1 cellular context compared by ENCODE assay signal in the genomic region with DNA sequence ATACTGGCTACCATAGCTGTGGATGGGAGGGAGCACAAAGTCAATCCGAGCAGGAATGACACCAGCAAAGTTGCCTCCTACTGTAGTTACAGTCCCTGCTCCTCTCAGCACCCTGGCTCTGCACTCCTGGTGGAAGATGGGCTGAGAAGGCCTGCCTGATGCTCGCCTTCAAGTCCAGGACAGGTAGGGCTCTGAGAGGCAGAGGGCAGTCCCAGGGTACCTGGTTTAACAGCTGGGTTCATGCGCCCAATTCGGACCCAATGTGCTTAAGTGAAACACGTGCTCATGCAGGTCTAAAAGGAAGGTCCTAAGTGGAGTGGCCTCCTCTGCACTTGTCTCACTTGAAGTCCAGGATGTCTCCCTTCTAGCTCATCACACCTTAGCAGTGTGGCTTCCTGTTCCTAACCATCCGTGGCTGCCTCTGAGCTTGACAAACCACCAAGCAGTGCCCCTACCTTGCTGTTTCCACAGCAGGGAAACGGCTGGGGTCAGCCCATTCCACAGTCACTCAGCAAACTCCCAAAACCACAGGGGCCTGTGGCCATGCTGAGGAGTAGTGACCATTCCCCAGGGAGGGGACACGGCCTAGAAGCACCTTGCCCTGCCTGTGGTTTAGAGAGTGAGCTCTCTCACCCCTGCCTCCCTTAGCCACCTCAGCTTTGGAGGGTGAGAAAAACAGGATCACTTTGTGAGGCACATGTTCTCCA.
TF ChIP-seq lines count a peak whose summit lies in the region.

No MANE protein-coding gene starts in this region.

TF ChIP-seq in HepG2, 621 proteins besides CTCF, POLR2A, EP300 and RAD21:
- no peak for TF ChIP-seq ZNF883 (CRISPR knock-in tag; IDR thresholded peaks at IDR 0.05; ENCODE audit: not compliant biosample characterization)
- TF ChIP-seq, protein P1, sequence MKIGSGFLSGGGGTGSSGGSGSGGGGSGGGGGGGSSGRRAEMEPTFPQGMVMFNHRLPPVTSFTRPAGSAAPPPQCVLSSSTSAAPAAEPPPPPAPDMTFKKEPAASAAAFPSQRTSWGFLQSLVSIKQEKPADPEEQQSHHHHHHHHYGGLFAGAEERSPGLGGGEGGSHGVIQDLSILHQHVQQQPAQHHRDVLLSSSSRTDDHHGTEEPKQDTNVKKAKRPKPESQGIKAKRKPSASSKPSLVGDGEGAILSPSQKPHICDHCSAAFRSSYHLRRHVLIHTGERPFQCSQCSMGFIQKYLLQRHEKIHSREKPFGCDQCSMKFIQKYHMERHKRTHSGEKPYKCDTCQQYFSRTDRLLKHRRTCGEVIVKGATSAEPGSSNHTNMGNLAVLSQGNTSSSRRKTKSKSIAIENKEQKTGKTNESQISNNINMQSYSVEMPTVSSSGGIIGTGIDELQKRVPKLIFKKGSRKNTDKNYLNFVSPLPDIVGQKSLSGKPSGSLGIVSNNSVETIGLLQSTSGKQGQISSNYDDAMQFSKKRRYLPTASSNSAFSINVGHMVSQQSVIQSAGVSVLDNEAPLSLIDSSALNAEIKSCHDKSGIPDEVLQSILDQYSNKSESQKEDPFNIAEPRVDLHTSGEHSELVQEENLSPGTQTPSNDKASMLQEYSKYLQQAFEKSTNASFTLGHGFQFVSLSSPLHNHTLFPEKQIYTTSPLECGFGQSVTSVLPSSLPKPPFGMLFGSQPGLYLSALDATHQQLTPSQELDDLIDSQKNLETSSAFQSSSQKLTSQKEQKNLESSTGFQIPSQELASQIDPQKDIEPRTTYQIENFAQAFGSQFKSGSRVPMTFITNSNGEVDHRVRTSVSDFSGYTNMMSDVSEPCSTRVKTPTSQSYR (CRISPR knock-in tag; IDR thresholded peaks at IDR 0.05; ENCODE audit: borderline replicate concordance): no peak
- TF ChIP-seq SIX4 (CRISPR knock-in tag; IDR thresholded peaks at IDR 0.05): no peak
- no peak for TF ChIP-seq NR2F2 (IDR thresholded peaks at IDR 0.05; ENCODE audit: borderline replicate concordance, low read depth)
- TF ChIP-seq HNRNPLL (IDR thresholded peaks at IDR 0.05; ENCODE audit: low read depth, low read length, poor library complexity, severe bottlenecking): no peak
- TF ChIP-seq, protein P2, sequence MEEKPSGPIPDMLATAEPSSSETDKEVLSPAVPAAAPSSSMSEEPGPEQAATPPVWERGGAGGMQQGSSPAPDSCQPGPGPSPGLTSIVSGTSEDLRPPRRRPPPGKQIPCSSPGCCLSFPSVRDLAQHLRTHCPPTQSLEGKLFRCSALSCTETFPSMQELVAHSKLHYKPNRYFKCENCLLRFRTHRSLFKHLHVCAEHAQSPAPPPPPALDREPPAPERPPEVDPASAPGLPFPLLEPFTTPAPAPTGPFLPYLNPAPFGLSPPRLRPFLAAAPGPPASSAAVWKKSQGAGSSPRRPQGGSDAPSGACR (CRISPR knock-in tag; IDR thresholded peaks at IDR 0.05): no peak
- TF ChIP-seq MED13 (CRISPR knock-in tag; IDR thresholded peaks at IDR 0.05): no peak
- TF ChIP-seq, protein P3, sequence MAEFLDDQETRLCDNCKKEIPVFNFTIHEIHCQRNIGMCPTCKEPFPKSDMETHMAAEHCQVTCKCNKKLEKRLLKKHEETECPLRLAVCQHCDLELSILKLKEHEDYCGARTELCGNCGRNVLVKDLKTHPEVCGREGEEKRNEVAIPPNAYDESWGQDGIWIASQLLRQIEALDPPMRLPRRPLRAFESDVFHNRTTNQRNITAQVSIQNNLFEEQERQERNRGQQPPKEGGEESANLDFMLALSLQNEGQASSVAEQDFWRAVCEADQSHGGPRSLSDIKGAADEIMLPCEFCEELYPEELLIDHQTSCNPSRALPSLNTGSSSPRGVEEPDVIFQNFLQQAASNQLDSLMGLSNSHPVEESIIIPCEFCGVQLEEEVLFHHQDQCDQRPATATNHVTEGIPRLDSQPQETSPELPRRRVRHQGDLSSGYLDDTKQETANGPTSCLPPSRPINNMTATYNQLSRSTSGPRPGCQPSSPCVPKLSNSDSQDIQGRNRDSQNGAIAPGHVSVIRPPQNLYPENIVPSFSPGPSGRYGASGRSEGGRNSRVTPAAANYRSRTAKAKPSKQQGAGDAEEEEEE (CRISPR knock-in tag; IDR thresholded peaks at IDR 0.05; ENCODE audit: borderline replicate concordance): no peak
- TF ChIP-seq ZBTB42 (CRISPR knock-in tag; IDR thresholded peaks at IDR 0.05): no peak
- no peak for TF ChIP-seq ZNF383 (CRISPR knock-in tag; IDR thresholded peaks at IDR 0.05; ENCODE audit: borderline replicate concordance)
- no peak for TF ChIP-seq ZNF296 (CRISPR knock-in tag; conservative IDR thresholded peaks at IDR 0.05)
- TF ChIP-seq SNAPC2 (CRISPR knock-in tag; IDR thresholded peaks at IDR 0.05): no peak
- TF ChIP-seq CEBPB (IDR thresholded peaks at IDR 0.05; ENCODE audit: borderline replicate concordance, low read depth, low read length): no peak
- no peak for TF ChIP-seq ZNF816 (CRISPR knock-in tag; IDR thresholded peaks at IDR 0.05; ENCODE audit: borderline replicate concordance)
- TF ChIP-seq, protein P4, sequence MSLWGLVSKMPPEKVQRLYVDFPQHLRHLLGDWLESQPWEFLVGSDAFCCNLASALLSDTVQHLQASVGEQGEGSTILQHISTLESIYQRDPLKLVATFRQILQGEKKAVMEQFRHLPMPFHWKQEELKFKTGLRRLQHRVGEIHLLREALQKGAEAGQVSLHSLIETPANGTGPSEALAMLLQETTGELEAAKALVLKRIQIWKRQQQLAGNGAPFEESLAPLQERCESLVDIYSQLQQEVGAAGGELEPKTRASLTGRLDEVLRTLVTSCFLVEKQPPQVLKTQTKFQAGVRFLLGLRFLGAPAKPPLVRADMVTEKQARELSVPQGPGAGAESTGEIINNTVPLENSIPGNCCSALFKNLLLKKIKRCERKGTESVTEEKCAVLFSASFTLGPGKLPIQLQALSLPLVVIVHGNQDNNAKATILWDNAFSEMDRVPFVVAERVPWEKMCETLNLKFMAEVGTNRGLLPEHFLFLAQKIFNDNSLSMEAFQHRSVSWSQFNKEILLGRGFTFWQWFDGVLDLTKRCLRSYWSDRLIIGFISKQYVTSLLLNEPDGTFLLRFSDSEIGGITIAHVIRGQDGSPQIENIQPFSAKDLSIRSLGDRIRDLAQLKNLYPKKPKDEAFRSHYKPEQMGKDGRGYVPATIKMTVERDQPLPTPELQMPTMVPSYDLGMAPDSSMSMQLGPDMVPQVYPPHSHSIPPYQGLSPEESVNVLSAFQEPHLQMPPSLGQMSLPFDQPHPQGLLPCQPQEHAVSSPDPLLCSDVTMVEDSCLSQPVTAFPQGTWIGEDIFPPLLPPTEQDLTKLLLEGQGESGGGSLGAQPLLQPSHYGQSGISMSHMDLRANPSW (CRISPR knock-in tag; IDR thresholded peaks at IDR 0.05; ENCODE audit: borderline replicate concordance): no peak
- TF ChIP-seq, protein P5, sequence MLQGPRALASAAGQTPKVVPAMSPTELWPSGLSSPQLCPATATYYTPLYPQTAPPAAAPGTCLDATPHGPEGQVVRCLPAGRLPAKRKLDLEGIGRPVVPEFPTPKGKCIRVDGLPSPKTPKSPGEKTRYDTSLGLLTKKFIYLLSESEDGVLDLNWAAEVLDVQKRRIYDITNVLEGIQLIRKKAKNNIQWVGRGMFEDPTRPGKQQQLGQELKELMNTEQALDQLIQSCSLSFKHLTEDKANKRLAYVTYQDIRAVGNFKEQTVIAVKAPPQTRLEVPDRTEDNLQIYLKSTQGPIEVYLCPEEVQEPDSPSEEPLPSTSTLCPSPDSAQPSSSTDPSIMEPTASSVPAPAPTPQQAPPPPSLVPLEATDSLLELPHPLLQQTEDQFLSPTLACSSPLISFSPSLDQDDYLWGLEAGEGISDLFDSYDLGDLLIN (CRISPR knock-in tag; IDR thresholded peaks at IDR 0.05; ENCODE audit: borderline replicate concordance): no peak
- TF ChIP-seq HNRNPK (IDR thresholded peaks at IDR 0.05; ENCODE audit: low read depth, low read length, poor library complexity, severe bottlenecking): no peak
- no peak for TF ChIP-seq POGZ (CRISPR knock-in tag; IDR thresholded peaks at IDR 0.05)
- TF ChIP-seq ZNF253 (CRISPR knock-in tag; IDR thresholded peaks at IDR 0.05; ENCODE audit: borderline replicate concordance): no peak
